ENCODE assay signal across 9 cellular contexts in the genomic region with DNA sequence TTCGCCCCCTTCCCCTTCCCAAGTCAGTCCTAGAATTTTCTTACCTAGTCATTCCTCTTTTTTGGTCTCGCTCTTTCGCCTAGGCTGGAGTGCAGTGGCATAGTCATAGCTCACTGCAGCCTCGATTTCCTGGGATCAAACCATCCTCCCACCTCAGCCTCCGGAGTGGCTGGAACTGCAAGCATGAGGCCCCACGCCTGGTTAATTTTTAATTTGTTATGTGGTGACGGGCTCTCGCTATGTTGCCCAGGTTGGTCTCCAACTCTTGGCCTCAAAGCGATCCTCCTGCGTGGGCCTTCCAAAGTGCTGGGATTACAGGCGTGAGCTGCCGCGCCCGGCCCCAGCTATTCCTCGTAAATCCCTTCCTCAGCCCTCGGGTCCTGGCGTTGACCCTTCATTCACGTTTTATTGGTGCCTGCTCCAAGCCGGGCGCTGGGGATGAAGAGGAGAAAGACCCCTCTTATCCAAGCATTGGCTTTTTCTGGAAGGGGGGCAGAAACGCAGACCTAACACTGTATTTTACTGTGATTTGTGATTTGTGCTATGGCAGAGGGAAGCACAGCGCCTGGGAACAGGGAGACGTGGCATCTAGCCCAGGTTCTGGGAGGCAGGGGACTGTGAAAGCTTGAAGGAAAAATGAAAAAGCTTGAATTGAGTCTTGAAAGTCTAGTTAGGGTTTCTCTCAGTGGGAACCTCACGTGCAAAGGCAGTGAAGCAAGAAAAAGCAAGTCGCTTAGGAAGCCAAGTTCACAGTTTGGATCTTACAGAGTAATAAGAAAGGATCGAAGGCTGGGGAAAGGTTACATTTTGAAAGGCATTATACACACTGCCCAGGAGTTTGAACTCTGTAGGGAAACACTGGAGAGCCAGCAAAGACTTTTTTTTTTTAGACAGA. TPM values are rescaled to one million over a fixed set of nuclear protein-coding genes. Genes with fewer than 3 reads are reported as not detected.
DNase-seq lines count a peak whose midpoint lies in the region; TF ChIP-seq lines count a peak whose summit lies in the region.
"Had no signal": no experiment of that assay in that cellular context is flagged by ENCODE, and none has a peak within 500 bp of the region (broad histone marks: within the 10 kb centered on the region; RNA-seq: fewer than 3 reads in every experiment).

No MANE protein-coding gene starts in this region.

- no peaks in the 10 kb centered on the region for H4K20me1 ChIP-seq in neural cell (ENCODE audit: insufficient read depth)

- H3K4me3 ChIP-seq in MG63 (peak overlapping the region; percentile 84), neural cell (ENCODE audit: low read length) (peak overlapping the region; percentile 94)
- peak overlapping the region; percentile 80 for H3K4me3 ChIP-seq in effector memory CD4-positive, alpha-beta T cell (ENCODE audit: insufficient read depth, low read depth, low read length, poor library complexity, severe bottlenecking)

- no peaks in the 10 kb centered on the region for H3K9me3 Mint-ChIP-seq in activated naive CD4-positive, alpha-beta T cell treated with anti-CD3 and anti-CD28 coated beads, Interleukin-2, amount 50 U/mL, for 24 hours

- TF ChIP-seq CTCF in neural cell (IDR thresholded peaks at IDR 0.05; ENCODE audit: poor library complexity, severe bottlenecking): no peak

- TF ChIP-seq EP300 in neural cell (conservative IDR thresholded peaks at IDR 0.05; ENCODE audit: poor library complexity, severe bottlenecking): no peak

- H3K79me2 ChIP-seq in neural cell (replicated peaks; ENCODE audit: insufficient read depth, low read length): peaks cover 22% of the 10 kb centered on the region

- no peaks in the 10 kb centered on the region for H3K36me3 Mint-ChIP-seq in activated naive CD4-positive, alpha-beta T cell treated with anti-CD3 and anti-CD28 coated beads, Interleukin-2, amount 50 U/mL, for 24 hours

- no peak for DNase-seq in activated naive CD4-positive, alpha-beta T cell treated with Interleukin-2 at 50 U/mL for 16 hours
- peak; percentile 10 for DNase-seq in MG63
- DNase-seq in effector memory CD4-positive, alpha-beta T cell: no peak
- no peak for DNase-seq in OCI-M2 (lab: John Stamatoyannopoulos, UW; ENCODE audit: unreplicated experiment)
- no peak for DNase-seq in occipital lobe (lab: John Stamatoyannopoulos, UW)
- DNase-seq in inferior parietal cortex (ENCODE audit: extremely low spot score): no peak

- H3K27me3 ChIP-seq in MG63: no peaks in the 10 kb centered on the region
- H3K27me3 ChIP-seq in effector memory CD4-positive, alpha-beta T cell (replicated peaks; ENCODE audit: control insufficient read depth, insufficient read depth, low read length, poor library complexity, severe bottlenecking): no peaks in the 10 kb centered on the region
- no peaks in the 10 kb centered on the region for H3K27me3 ChIP-seq in neural cell (ENCODE audit: insufficient read depth, low read depth, low read length)

- peak overlapping the region; percentile 69 for H2AFZ ChIP-seq in neural cell (ENCODE audit: low read depth, low read length)

- H3K27me3 Mint-ChIP-seq in activated naive CD4-positive, alpha-beta T cell treated with anti-CD3 and anti-CD28 coated beads, Interleukin-2, amount 50 U/mL, for 24 hours: no peaks in the 10 kb centered on the region

- peak overlapping the region; percentile 57 for H3K4me2 ChIP-seq in neural cell (ENCODE audit: low read length)

- H3K4me3 Mint-ChIP-seq in activated naive CD4-positive, alpha-beta T cell treated with anti-CD3 and anti-CD28 coated beads, Interleukin-2, amount 50 U/mL, for 24 hours: peak overlapping the region; percentile 95

- H3K9ac ChIP-seq in neural cell (ENCODE audit: low read length): peak overlapping the region; percentile 53

- TF ChIP-seq RAD21 in neural cell (conservative IDR thresholded peaks at IDR 0.05): no peak

- peak overlapping the region; percentile 73 for H3K27ac ChIP-seq in effector memory CD4-positive, alpha-beta T cell (ENCODE audit: insufficient read depth, low read length, poor library complexity, severe bottlenecking)
- H3K27ac ChIP-seq in neural cell (ENCODE audit: low read length): peak overlapping the region; percentile 74

- H3K4me1 Mint-ChIP-seq in activated naive CD4-positive, alpha-beta T cell treated with anti-CD3 and anti-CD28 coated beads, Interleukin-2, amount 50 U/mL, for 24 hours: peaks cover 45% of the 10 kb centered on the region

- peaks cover 23% of the 10 kb centered on the region for H3K4me1 ChIP-seq in effector memory CD4-positive, alpha-beta T cell (ENCODE audit: control insufficient read depth, insufficient read depth, low read length, poor library complexity, severe bottlenecking)

- no peaks in the 10 kb centered on the region for H3K9me3 ChIP-seq in MG63
- H3K9me3 ChIP-seq in effector memory CD4-positive, alpha-beta T cell (ENCODE audit: control insufficient read depth, low read length): no peaks in the 10 kb centered on the region
- no peaks in the 10 kb centered on the region for H3K9me3 ChIP-seq in neural cell (ENCODE audit: low read length)

- no peaks in the 10 kb centered on the region for H3K9me2 ChIP-seq in neural cell (ENCODE audit: insufficient read depth, low read length)

- peaks cover 8% of the 10 kb centered on the region for H3K36me3 ChIP-seq in MG63
- H3K36me3 ChIP-seq in effector memory CD4-positive, alpha-beta T cell (ENCODE audit: control insufficient read depth, insufficient read depth, low read length): peaks cover 16% of the 10 kb centered on the region
- H3K36me3 ChIP-seq in neural cell (ENCODE audit: insufficient read depth, low read length): no peaks in the 10 kb centered on the region

- peak overlapping the region; percentile 92 for H3K27ac Mint-ChIP-seq in activated naive CD4-positive, alpha-beta T cell treated with anti-CD3 and anti-CD28 coated beads, Interleukin-2, amount 50 U/mL, for 24 hours

- H3F3A ChIP-seq in neural cell (ENCODE audit: insufficient read depth, low read length, poor library complexity, severe bottlenecking): no peaks in the 10 kb centered on the region

TF ChIP-seq in neural cell, 6 proteins besides CTCF, POLR2A, EP300 and RAD21:
- no peak for TF ChIP-seq SMC3 (conservative IDR thresholded peaks at IDR 0.05; ENCODE audit: poor library complexity)
- no peak for TF ChIP-seq POLR2AphosphoS5 (IDR thresholded peaks at IDR 0.05)
- TF ChIP-seq MXI1 (conservative IDR thresholded peaks at IDR 0.05; ENCODE audit: poor library complexity, severe bottlenecking): peak; percentile 22
- TF ChIP-seq REST (IDR thresholded peaks at IDR 0.05; ENCODE audit: borderline replicate concordance): no peak
- TF ChIP-seq EZH2 (IDR thresholded peaks at IDR 0.05; ENCODE audit: borderline replicate concordance, insufficient read depth, low read length, poor library complexity, severe bottlenecking): no peak
- no peak for TF ChIP-seq TAF1 (IDR thresholded peaks at IDR 0.05; ENCODE audit: low read depth)

RNA-seq across cellular contexts. Expression of gene ZNHIT1, which starts 0.5 kb away (rescaled TPM):
- total RNA-seq in MG63 (2014; rRNA removed; shearing (Covaris generic); ENCODE audit: low replicate concordance): 42.4 and 64.6 TPM in 2 replicates
- polyA plus RNA-seq in neural cell: 160 and 176 TPM in 2 replicates
- 66.9 and 77.4 TPM in 2 replicates for polyA minus RNA-seq in neural cell
- total RNA-seq in occipital lobe: 35.7 TPM

RNA-seq across cellular contexts. Expression of gene PLOD3, which starts 1.1 kb away (rescaled TPM):
- total RNA-seq in MG63 (2014; rRNA removed; shearing (Covaris generic); ENCODE audit: low replicate concordance): 25.6 and 53.1 TPM in 2 replicates
- 17.9 and 19.2 TPM in 2 replicates for polyA plus RNA-seq in neural cell
- polyA minus RNA-seq in neural cell: 10.8 and 13.1 TPM in 2 replicates
- total RNA-seq in occipital lobe: 10.5 TPM

RNA-seq across cellular contexts. Expression of gene MOGAT3, which starts 17.6 kb away (rescaled TPM):
- not detected in 2 replicates for total RNA-seq in MG63 (2014; rRNA removed; shearing (Covaris generic); ENCODE audit: low replicate concordance)
- not detected in 2 replicates for polyA plus RNA-seq in neural cell
- not detected in 2 replicates for polyA minus RNA-seq in neural cell
- not detected for total RNA-seq in occipital lobe
- total RNA-seq: lung microvascular endothelial cell had no signal

RNA-seq across cellular contexts. Expression of gene CLDN15, which starts 19.1 kb away (rescaled TPM):
- total RNA-seq in MG63 (2014; rRNA removed; shearing (Covaris generic); ENCODE audit: low replicate concordance): 0.54 and 4.1 TPM in 2 replicates
- 8.9 and 10.9 TPM in 2 replicates for polyA plus RNA-seq in neural cell
- polyA minus RNA-seq in neural cell: 4.3 and 5.8 TPM in 2 replicates
- total RNA-seq in occipital lobe: 6.4 TPM

RNA-seq across cellular contexts. Expression of gene FIS1, which starts 26.4 kb away (rescaled TPM):
- 89.9 and 96.4 TPM in 2 replicates for total RNA-seq in MG63 (2014; rRNA removed; shearing (Covaris generic); ENCODE audit: low replicate concordance)
- polyA plus RNA-seq in neural cell: 322 and 339 TPM in 2 replicates
- 86.4 and 94.9 TPM in 2 replicates for polyA minus RNA-seq in neural cell
- total RNA-seq in occipital lobe: 59.9 TPM
